In the genomic region with DNA sequence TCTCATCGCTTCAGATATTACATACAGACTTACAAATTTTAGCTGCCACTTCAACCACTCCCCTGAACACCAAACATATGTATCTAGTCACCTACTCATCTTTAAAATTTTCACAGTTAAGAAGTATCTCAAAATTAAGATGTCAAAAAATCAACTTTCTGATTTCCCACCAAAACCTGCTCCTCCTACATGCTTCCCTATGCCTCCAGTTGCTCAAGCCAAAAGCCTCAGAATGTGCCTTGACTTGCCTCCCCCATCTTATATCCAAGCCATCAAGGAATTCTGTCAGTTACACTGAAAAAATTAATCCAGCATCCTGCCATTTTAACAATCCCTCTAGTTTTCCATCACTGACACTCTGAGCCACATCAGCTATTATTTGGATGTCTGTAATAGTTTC, we compare ENCODE assay signal across 21 cellular contexts.
"Had no signal": no experiment of that assay in that cellular context is flagged by ENCODE, and none has a peak within 500 bp of the region (broad histone marks: within the 10 kb centered on the region; RNA-seq: fewer than 3 reads in every experiment).

No MANE protein-coding gene starts in this region.

- H3K4me1 Mint-ChIP-seq: memory B cell had no signal

- H3K9me3 Mint-ChIP-seq: memory B cell had no signal

- H3K27me3 ChIP-seq: dorsolateral prefrontal cortex, esophagus squamous epithelium, gastrocnemius medialis, heart right ventricle, left lung had no signal

- H3K27ac ChIP-seq: coronary artery, dorsolateral prefrontal cortex, epithelial cell of prostate, esophagus squamous epithelium, gastrocnemius medialis, heart right ventricle, left lung, lower lobe of right lung had no signal

- H3K36me3 Mint-ChIP-seq: memory B cell, mesothelial cell of epicardium had no signal

- H3K9me3 ChIP-seq: esophagus squamous epithelium, gastrocnemius medialis, left lung, lower lobe of right lung, mucosa of descending colon had no signal

- H3K27ac Mint-ChIP-seq: memory B cell, mesothelial cell of epicardium had no signal

- DNase-seq: dermis blood vessel endothelial cell; dorsolateral prefrontal cortex; effector CD4-positive, alpha-beta T cell; effector memory CD4-positive, alpha-beta T cell; erythroblast; esophagus squamous epithelium; foreskin fibroblast; foreskin melanocyte; gastrocnemius medialis; glutamatergic neuron; heart right ventricle; hippocampal formation; left cardiac atrium; left lung; left ventricle myocardium superior; lower lobe of right lung; mucosa of descending colon had no signal

- H3K27me3 Mint-ChIP-seq: memory B cell had no signal

- H3K4me1 ChIP-seq: esophagus squamous epithelium, gastrocnemius medialis, heart right ventricle, left lung, lower lobe of right lung had no signal

- H3K4me3 ChIP-seq: coronary artery, dorsolateral prefrontal cortex, esophagus squamous epithelium, gastrocnemius medialis, heart right ventricle, left lung, lower lobe of right lung, mucosa of descending colon had no signal

- H3K4me3 Mint-ChIP-seq: memory B cell, mesothelial cell of epicardium had no signal

- H3K36me3 ChIP-seq: esophagus squamous epithelium, gastrocnemius medialis, heart right ventricle, left lung, lower lobe of right lung had no signal
